Comparison of ENCODE assay signal across 8 cellular contexts in the genomic region with DNA sequence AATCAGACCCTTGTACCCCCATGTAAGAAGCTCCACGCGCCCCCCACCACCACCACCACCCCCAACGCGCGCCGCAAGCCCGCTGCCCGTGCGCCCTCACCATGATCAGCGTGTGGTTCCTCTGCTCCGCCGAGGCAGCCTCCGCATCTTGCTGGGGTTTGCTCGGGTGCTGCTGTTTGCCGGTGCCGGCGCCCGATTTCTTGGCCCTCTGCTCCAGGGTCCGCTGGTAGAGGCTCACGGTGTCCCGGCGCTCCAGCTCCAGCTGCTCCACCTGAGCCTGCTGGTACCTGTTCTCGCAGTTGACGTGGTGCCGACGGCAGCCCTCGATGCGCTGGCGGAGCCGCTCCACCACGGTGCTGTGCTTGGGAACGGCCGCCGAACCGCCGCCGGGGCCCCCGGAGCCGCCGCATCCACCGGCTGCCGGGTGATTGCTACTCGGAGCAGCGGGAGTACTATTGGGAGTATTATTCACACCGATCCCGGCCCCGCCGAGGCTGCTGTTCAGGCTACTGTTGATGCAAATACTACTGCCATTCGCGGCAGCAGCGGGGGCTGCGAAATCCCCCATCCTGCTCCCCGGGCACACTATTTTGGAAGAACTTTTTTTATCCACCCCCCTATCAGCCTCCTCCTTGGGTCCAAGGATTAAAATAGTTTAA. TPM values are rescaled to one million over a fixed set of nuclear protein-coding genes. Genes with fewer than 3 reads are reported as not detected.
DNase-seq lines count a peak whose midpoint lies in the region; ATAC-seq and TF ChIP-seq lines count a peak whose summit lies in the region.

No MANE protein-coding gene starts in this region.

- no peaks in the 10 kb centered on the region for H3K9me3 Mint-ChIP-seq in osteocyte (ENCODE audit: unreplicated experiment)

- H3K27ac ChIP-seq in RWPE2 (ENCODE audit: poor library complexity, severe bottlenecking) (no peak overlapping the region), urinary bladder (ENCODE audit: low read depth) (peak overlapping the region; percentile 84)

- intact Hi-C loops in cardiac septum (cut with DNase I), result loop anchor here (5.0 kb wide), 4 partner anchors 141 to 336 kb away; no protein-coding TSS in a partner anchor

- ATAC-seq in RWPE2 (ENCODE audit: low read depth), result peak; percentile 5; the same call in 2 of the 3 replicates
- no peak for ATAC-seq in HG02973 (IDR thresholded peaks at IDR 0.05; ENCODE audit: unreplicated experiment)

- H3K36me3 ChIP-seq in RWPE2 (ENCODE audit: low read depth) (no peaks in the 10 kb centered on the region), urinary bladder (ENCODE audit: insufficient read depth) (no peaks in the 10 kb centered on the region)

- under 1% methylated on average over 53 of the region's 53 CpGs for WGBS in urinary bladder

- H3K27me3 ChIP-seq in RWPE2 (ENCODE audit: insufficient read depth, poor library complexity, severe bottlenecking), result no peaks in the 10 kb centered on the region

- H3K36me3 Mint-ChIP-seq in osteocyte (ENCODE audit: unreplicated experiment), result no peaks in the 10 kb centered on the region

- no peaks in the 10 kb centered on the region for H3K4me1 ChIP-seq in RWPE2 (ENCODE audit: insufficient read depth, poor library complexity, severe bottlenecking)
- no peaks in the 10 kb centered on the region for H3K4me1 ChIP-seq in urinary bladder (ENCODE audit: insufficient read depth)

- peak overlapping the region; percentile 96 for H3K4me3 Mint-ChIP-seq in osteocyte (ENCODE audit: unreplicated experiment)

- TF ChIP-seq CTCF in RWPE2 (IDR thresholded peaks at IDR 0.05; ENCODE audit: poor library complexity, severe bottlenecking), result no peak
- TF ChIP-seq CTCF in osteocyte (IDR thresholded peaks at IDR 0.05), result no peak

- peak overlapping the region; percentile 94 for H3K27ac Mint-ChIP-seq in osteocyte (ENCODE audit: unreplicated experiment)

- no peaks in the 10 kb centered on the region for H3K27me3 Mint-ChIP-seq in osteocyte (ENCODE audit: unreplicated experiment)

- H3K4me3 ChIP-seq in RWPE2 (ENCODE audit: severe bottlenecking) (peak overlapping the region; percentile 70), urinary bladder (ENCODE audit: low read depth, low read length) (peak overlapping the region; percentile 71)

- DNase-seq in NCI-H345 (lab: John Stamatoyannopoulos, UW) (peak; percentile 20), NCI-H345 treated with DMSO at 0.1 percent for 48 hours (lab: John Stamatoyannopoulos, UW; ENCODE audit: unreplicated experiment) (no peak), RWPE2 (ENCODE audit: low spot score) (peak; percentile 62), cardiac septum (ENCODE audit: low spot score) (peak; percentile 85), osteocyte (ENCODE audit: extremely low spot score, unreplicated experiment) (peak; percentile 87)
- peak; percentile 7 for DNase-seq in activated naive CD8-positive, alpha-beta T cell treated with anti-CD3 and anti-CD28 coated beads, Interleukin-2, amount 50 U/mL, for 16 hours (ENCODE audit: low read depth, low spot score)

- H3K4me1 Mint-ChIP-seq in osteocyte (ENCODE audit: unreplicated experiment), result peaks cover 15% of the 10 kb centered on the region

- H3K9me3 ChIP-seq in RWPE2 (ENCODE audit: severe bottlenecking), result no peaks in the 10 kb centered on the region

RNA-seq across cellular contexts. Expression of a gene that starts 1.1 kb away (rescaled TPM):
- total RNA-seq in cardiac septum, result 4.1 TPM
- total RNA-seq in osteocyte, result 8.0 and 8.2 TPM in 2 replicates
- total RNA-seq in urinary bladder, result 6.7 TPM
- polyA plus RNA-seq in urinary bladder, result 7.0 TPM
